In the genomic region with DNA sequence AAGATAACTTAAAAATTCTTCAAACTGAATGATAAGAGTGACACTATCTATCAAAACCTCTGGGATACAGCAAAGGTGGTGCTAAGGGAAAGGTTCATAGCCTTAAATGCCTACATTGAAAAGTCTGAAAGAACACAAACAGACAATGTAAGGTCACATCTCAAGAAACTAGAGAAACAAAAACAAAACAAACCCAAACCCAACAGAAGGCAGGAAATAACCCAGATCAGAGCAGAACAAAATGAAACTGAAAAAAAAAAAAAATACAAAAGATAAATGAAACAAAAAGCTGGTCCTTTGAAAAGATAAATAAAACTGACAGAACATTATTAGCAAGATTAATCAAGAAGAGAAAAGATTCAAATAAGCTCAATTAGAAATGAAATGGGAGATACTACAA, we compare ENCODE assay signal across 9 cellular contexts. TPM values are rescaled to one million over a fixed set of nuclear protein-coding genes. Genes with fewer than 3 reads are reported as not detected.
A peak's percentile ranks its signal among the peaks of the same experiment; 100 is the strongest.
DNase-seq lines count a peak whose midpoint lies in the region; ATAC-seq, FAIRE-seq and TF ChIP-seq lines count a peak whose summit lies in the region.
"Had no signal": no experiment of that assay in that cellular context is flagged by ENCODE, and none has a peak within 500 bp of the region (broad histone marks: within the 10 kb centered on the region; RNA-seq: fewer than 3 reads in every experiment).

No MANE protein-coding gene starts in this region.

- H3K4me1 Mint-ChIP-seq in activated T-cell treated with anti-CD3 and anti-CD28 coated beads, Interleukin-2, amount 50 U/mL, for 72 hours (ENCODE audit: low read depth): peaks cover 48% of the 10 kb centered on the region
- H3K4me1 Mint-ChIP-seq in activated CD8-positive, alpha-beta T cell treated with anti-CD3 and anti-CD28 coated beads for 36 hours (ENCODE audit: low read depth): peaks cover 44% of the 10 kb centered on the region
- peaks cover 44% of the 10 kb centered on the region for H3K4me1 Mint-ChIP-seq in stimulated activated memory B cell treated with anti-CD40 and anti-IgM and Interleukin-4, amounts not matched to agents 10 μg/mL and 1 μg/mL and 100 μg/mL, for 72 hours

- TF ChIP-seq CTCF in activated CD8-positive, alpha-beta T cell treated with anti-CD3 and anti-CD28 coated beads for 36 hours (IDR thresholded peaks at IDR 0.05): no peak

- no peak for DNase-seq in activated T-cell treated with anti-CD3 and anti-CD28 coated beads, Interleukin-2, amount 50 U/mL, for 72 hours
- no peak for DNase-seq in activated T-cell treated with anti-CD3 and anti-CD28 coated beads, Interleukin-2, amount 50 U/mL, for 1 hour
- DNase-seq in activated CD8-positive, alpha-beta T cell treated with anti-CD3 and anti-CD28 coated beads for 36 hours: no peak
- DNase-seq in SKM-1 (lab: John Stamatoyannopoulos, UW; ENCODE audit: unreplicated experiment) (no peak), occipital lobe (lab: John Stamatoyannopoulos, UW) (no peak), frontal cortex (ENCODE audit: low spot score in 2 of 2) (no peak)
- DNase-seq: activated CD4-positive, alpha-beta T cell treated with anti-CD3 and anti-CD28 coated beads, Interleukin-2, amount 50 U/mL, for 4 hours had no signal

- POLR2A ChIA-PET in activated CD8-positive, alpha-beta T cell treated with anti-CD3 and anti-CD28 coated beads for 36 hours (lab: Charles Lee): no interaction called here

- H3K9me3 Mint-ChIP-seq in activated T-cell treated with anti-CD3 and anti-CD28 coated beads, Interleukin-2, amount 50 U/mL, for 72 hours: peaks cover 0 to 3% of the 10 kb centered on the region in 2 donors
- H3K9me3 Mint-ChIP-seq in activated CD8-positive, alpha-beta T cell treated with anti-CD3 and anti-CD28 coated beads for 36 hours: peaks cover 5% of the 10 kb centered on the region
- no peaks in the 10 kb centered on the region for H3K9me3 Mint-ChIP-seq in stimulated activated memory B cell treated with anti-CD40 and anti-IgM and Interleukin-4, amounts not matched to agents 10 μg/mL and 1 μg/mL and 100 μg/mL, for 72 hours

- no peak for FAIRE-seq in frontal cortex (lab: Jason Lieb, UNC)

- CTCF ChIA-PET in activated CD8-positive, alpha-beta T cell treated with anti-CD3 and anti-CD28 coated beads for 36 hours (lab: Charles Lee): interaction anchor here (1.0 kb wide), 1 partner anchor 9 kb away, joined by 3 read pairs; no protein-coding TSS in a partner anchor

- H3K4me3 Mint-ChIP-seq in activated T-cell treated with anti-CD3 and anti-CD28 coated beads, Interleukin-2, amount 50 U/mL, for 72 hours: peak overlapping the region; percentile 68 to 70
- peak overlapping the region; percentile 58 for H3K4me3 Mint-ChIP-seq in activated CD8-positive, alpha-beta T cell treated with anti-CD3 and anti-CD28 coated beads for 36 hours
- peak overlapping the region; percentile 1 for H3K4me3 Mint-ChIP-seq in stimulated activated memory B cell treated with anti-CD40 and anti-IgM and Interleukin-4, amounts not matched to agents 10 μg/mL and 1 μg/mL and 100 μg/mL, for 72 hours

- intact Hi-C loops in activated CD8-positive, alpha-beta T cell treated with anti-CD3 and anti-CD28 coated beads for 36 hours (cut with micrococcal nuclease): no loop called here

- H3K27ac Mint-ChIP-seq in activated T-cell treated with anti-CD3 and anti-CD28 coated beads, Interleukin-2, amount 50 U/mL, for 72 hours: peak overlapping the region; percentile 92
- peak overlapping the region; percentile 89 for H3K27ac Mint-ChIP-seq in activated CD8-positive, alpha-beta T cell treated with anti-CD3 and anti-CD28 coated beads for 36 hours
- peak overlapping the region; percentile 68 for H3K27ac Mint-ChIP-seq in stimulated activated memory B cell treated with anti-CD40 and anti-IgM and Interleukin-4, amounts not matched to agents 10 μg/mL and 1 μg/mL and 100 μg/mL, for 72 hours

- peak in 1 of 2 donors; percentile 55 for ATAC-seq in activated T-cell treated with anti-CD3 and anti-CD28 coated beads, Interleukin-2, amount 50 U/mL, for 72 hours (replicated peaks in 1 of 2)
- peak; percentile 80 for ATAC-seq in HG02943 (IDR thresholded peaks at IDR 0.05; ENCODE audit: low read depth, unreplicated experiment)
- ATAC-seq in activated CD8-positive, alpha-beta T cell treated with anti-CD3 and anti-CD28 coated beads for 36 hours: no peak
- ATAC-seq in stimulated activated memory B cell treated with anti-CD40 and anti-IgM and Interleukin-4, amounts not matched to agents 10 μg/mL and 1 μg/mL and 100 μg/mL, for 72 hours: no peak

- H3K36me3 Mint-ChIP-seq in activated T-cell treated with anti-CD3 and anti-CD28 coated beads, Interleukin-2, amount 50 U/mL, for 72 hours (ENCODE audit: insufficient read depth in 2 of 2): peaks cover 5 to 6% of the 10 kb centered on the region in 2 donors
- H3K36me3 Mint-ChIP-seq in activated CD8-positive, alpha-beta T cell treated with anti-CD3 and anti-CD28 coated beads for 36 hours (ENCODE audit: low read depth): peaks cover 14% of the 10 kb centered on the region
- H3K36me3 Mint-ChIP-seq in stimulated activated memory B cell treated with anti-CD40 and anti-IgM and Interleukin-4, amounts not matched to agents 10 μg/mL and 1 μg/mL and 100 μg/mL, for 72 hours: no peaks in the 10 kb centered on the region

- H3K27me3 Mint-ChIP-seq in activated T-cell treated with anti-CD3 and anti-CD28 coated beads, Interleukin-2, amount 50 U/mL, for 72 hours (ENCODE audit: low read depth): no peaks in the 10 kb centered on the region
- no peaks in the 10 kb centered on the region for H3K27me3 Mint-ChIP-seq in activated CD8-positive, alpha-beta T cell treated with anti-CD3 and anti-CD28 coated beads for 36 hours
- no peaks in the 10 kb centered on the region for H3K27me3 Mint-ChIP-seq in stimulated activated memory B cell treated with anti-CD40 and anti-IgM and Interleukin-4, amounts not matched to agents 10 μg/mL and 1 μg/mL and 100 μg/mL, for 72 hours

RNA-seq across cellular contexts. Expression of a gene that starts 6.8 kb away (rescaled TPM):
- total RNA-seq in activated T-cell treated with anti-CD3 and anti-CD28 coated beads, Interleukin-2, amount 50 U/mL, for 72 hours: 10 to 100 TPM; 31.8 to 39.2 TPM
- total RNA-seq in activated CD8-positive, alpha-beta T cell treated with anti-CD3 and anti-CD28 coated beads for 36 hours: 10 to 100 TPM; 21.7 to 23.8 TPM
- total RNA-seq in occipital lobe (100 TPM), frontal cortex (67.7 TPM)

RNA-seq across cellular contexts. Expression of a gene that starts 34.7 kb away (rescaled TPM):
- total RNA-seq in activated T-cell treated with anti-CD3 and anti-CD28 coated beads, Interleukin-2, amount 50 U/mL, for 72 hours: not detected
- total RNA-seq in activated CD8-positive, alpha-beta T cell treated with anti-CD3 and anti-CD28 coated beads for 36 hours: not detected
- total RNA-seq in occipital lobe: under 0.01 TPM
- not detected for total RNA-seq in frontal cortex

Comparison
In these comparisons a context has a peak if more than half of its experiments do, and no peak if none do; other contexts are left out.
1. H3K4me3 Mint-ChIP-seq: peak in every context shown above with its lines; median percentile 69 in activated T-cell treated with anti-CD3 and anti-CD28 coated beads, Interleukin-2, amount 50 U/mL, for 72 hours; 58 in activated CD8-positive, alpha-beta T cell treated with anti-CD3 and anti-CD28 coated beads for 36 hours; 1 in stimulated activated memory B cell treated with anti-CD40 and anti-IgM and Interleukin-4, amounts not matched to agents 10 μg/mL and 1 μg/mL and 100 μg/mL, for 72 hours.